Comparison of ENCODE assay signal across 8 cellular contexts in the genomic region with DNA sequence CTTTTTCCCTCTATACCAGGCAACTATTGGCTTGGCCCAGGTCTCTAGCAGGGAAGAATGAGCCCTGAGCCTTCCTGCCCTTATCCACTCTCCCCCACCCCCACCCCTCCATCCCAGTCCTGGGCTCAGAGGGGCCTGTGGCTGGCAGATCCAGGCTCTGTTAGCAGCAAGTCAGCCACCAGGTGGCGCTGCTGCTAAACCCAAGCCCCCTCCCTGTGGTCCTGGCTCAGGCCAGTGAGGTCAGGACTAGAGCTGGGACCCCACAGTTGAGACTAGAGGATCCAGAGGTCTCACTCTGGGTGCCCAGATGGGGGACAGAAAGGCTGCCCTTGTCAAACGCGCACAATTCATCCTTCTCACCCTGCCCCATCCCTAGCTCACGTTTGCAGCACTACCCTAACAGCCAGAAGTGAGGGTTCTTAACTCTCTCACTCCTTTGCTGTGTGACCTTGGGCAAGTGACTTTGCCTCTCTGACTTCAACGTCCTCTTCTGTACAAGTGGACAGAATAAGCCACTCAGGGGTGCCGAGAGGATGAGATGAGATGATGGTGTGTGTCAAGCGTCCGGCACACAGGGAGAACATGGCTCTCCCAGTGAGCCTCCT. TPM values are rescaled to one million over a fixed set of nuclear protein-coding genes. Genes with fewer than 3 reads are reported as not detected.
DNase-seq lines count a peak whose midpoint lies in the region; ATAC-seq, FAIRE-seq and TF ChIP-seq lines count a peak whose summit lies in the region.

No MANE protein-coding gene starts in this region.

- H3K79me1 ChIP-seq in H1 (ENCODE audit: low read depth, low read length): no peaks in the 10 kb centered on the region

- H3K23me2 ChIP-seq in H1 (ENCODE audit: low read depth, low read length): no peaks in the 10 kb centered on the region

- no peak overlapping the region for H2BK12ac ChIP-seq in H1 (ENCODE audit: low read depth, low read length)

- peaks cover 36% of the 10 kb centered on the region for H3K27me3 Mint-ChIP-seq in mesothelial cell of epicardium (ENCODE audit: low read depth)
- H3K27me3 Mint-ChIP-seq in stimulated activated naive B cell treated with anti-CD40 and anti-IgM and Interleukin-4, amounts not matched to agents 10 μg/mL and 1 μg/mL and 100 μg/mL, for 72 hours: peaks cover 17 to 28% of the 10 kb centered on the region in 2 donors

- no peak for TF ChIP-seq EP300 in H1 (IDR thresholded peaks at IDR 0.05; ENCODE audit: borderline replicate concordance in 1 of 2, low read depth in 2 of 2, low read length in 2 of 2)

- H3K4me1 ChIP-seq in H1 (replicated peaks in 1 of 4; ENCODE audit: control insufficient read depth in 3 of 4, insufficient read depth in 4 of 4, low read length in 3 of 4): no peaks in the 10 kb centered on the region

- H2BK5ac ChIP-seq in H1 (ENCODE audit: low read depth, low read length): no peak overlapping the region

- H3K27me3 ChIP-seq in H1 (replicated peaks in 1 of 4; ENCODE audit: control insufficient read depth in 3 of 4, extremely low read depth in 1 of 4, insufficient read depth in 3 of 4, low read length in 3 of 4): no peaks in the 10 kb centered on the region; a peak in 1 of 7 replicates

- no peak overlapping the region for H3K18ac ChIP-seq in H1 (ENCODE audit: extremely low read depth, low read length)

- H2AFZ ChIP-seq in H1 (ENCODE audit: low read length): no peak overlapping the region

- no peak overlapping the region for H4K91ac ChIP-seq in H1 (replicated peaks; ENCODE audit: insufficient read length, low read length)

- TF ChIP-seq CTCF in LNCAP (IDR thresholded peaks at IDR 0.05) (peak; percentile 92), H1 (IDR thresholded peaks at IDR 0.05; ENCODE audit: control extremely low read depth in 1 of 3, insufficient read depth in 1 of 3, low read depth in 1 of 3, low read length in 3 of 3) (peak; percentile 79 to 96 (median 89)), mesothelial cell of epicardium (IDR thresholded peaks at IDR 0.05; ENCODE audit: unreplicated experiment) (peak; percentile 91)

- H3K4ac ChIP-seq in H1 (replicated peaks; ENCODE audit: insufficient read length, low read depth, low read length): no peak overlapping the region

- H3K4me1 Mint-ChIP-seq in mesothelial cell of epicardium: no peaks in the 10 kb centered on the region
- no peaks in the 10 kb centered on the region for H3K4me1 Mint-ChIP-seq in stimulated activated naive B cell treated with anti-CD40 and anti-IgM and Interleukin-4, amounts not matched to agents 10 μg/mL and 1 μg/mL and 100 μg/mL, for 72 hours

- no peak overlapping the region for H2BK20ac ChIP-seq in H1 (ENCODE audit: low read length)

- H3K79me2 ChIP-seq in H1 (ENCODE audit: control insufficient read depth in 1 of 2, insufficient read depth in 2 of 2, low read length in 2 of 2): no peaks in the 10 kb centered on the region

- peaks cover 12% of the 10 kb centered on the region in 2 experiments for H3K9me3 ChIP-seq in H1 (ENCODE audit: insufficient read depth in 2 of 2, low read depth in 1 of 2, low read length in 1 of 2)

- H3K4me3 ChIP-seq in H1 (ENCODE audit: extremely low read depth in 1 of 4, insufficient read depth in 2 of 4, low read depth in 3 of 4, low read length in 4 of 4): no peak overlapping the region

- no peak overlapping the region for H4K8ac ChIP-seq in H1 (ENCODE audit: extremely low read depth, insufficient read depth, low read length)

- no peak overlapping the region for H3K27ac ChIP-seq in H1 (ENCODE audit: low read depth, low read length)

- H3K36me3 Mint-ChIP-seq in mesothelial cell of epicardium: no peaks in the 10 kb centered on the region
- H3K36me3 Mint-ChIP-seq in stimulated activated naive B cell treated with anti-CD40 and anti-IgM and Interleukin-4, amounts not matched to agents 10 μg/mL and 1 μg/mL and 100 μg/mL, for 72 hours: no peaks in the 10 kb centered on the region

- H2BK120ac ChIP-seq in H1 (replicated peaks; ENCODE audit: low read depth, low read length): no peak overlapping the region

- H3K4me3 Mint-ChIP-seq in mesothelial cell of epicardium: no peak overlapping the region
- no peak overlapping the region for H3K4me3 Mint-ChIP-seq in stimulated activated naive B cell treated with anti-CD40 and anti-IgM and Interleukin-4, amounts not matched to agents 10 μg/mL and 1 μg/mL and 100 μg/mL, for 72 hours

- FAIRE-seq in H1 (lab: Jason Lieb, UNC): peak; percentile 19

- H3K56ac ChIP-seq in H1 (replicated peaks; ENCODE audit: insufficient read length, low read depth, low read length): no peak overlapping the region

- H3K9ac ChIP-seq in H1 (replicated peaks in 1 of 4; ENCODE audit: extremely low read depth in 1 of 4, low read depth in 3 of 4, low read length in 3 of 4): no peak overlapping the region

- H3K23ac ChIP-seq in H1 (ENCODE audit: insufficient read length): no peak overlapping the region

- no peak overlapping the region for H3K14ac ChIP-seq in H1 (ENCODE audit: insufficient read length)

- CTCF ChIA-PET in H1 (lab: Charles Lee; ENCODE audit: partially characterized antibody): interaction anchor here (0.9 to 16.2 kb wide), 44 partner anchors 8 to 532 kb away, joined by 3 to 211 read pairs (median 4); a partner anchor contains a TSS

- H3K4me2 ChIP-seq in H1 (ENCODE audit: insufficient read depth in 1 of 2, low read depth in 2 of 2, low read length in 2 of 2): no peak overlapping the region

- ATAC-seq in stimulated activated naive B cell treated with anti-CD40 and anti-IgM and Interleukin-4, amounts not matched to agents 10 μg/mL and 1 μg/mL and 100 μg/mL, for 72 hours (replicated peaks): peak; percentile 75 to 85

- POLR2A ChIA-PET in H1 (lab: Charles Lee; ENCODE audit: partially characterized antibody): interaction anchor here (0.7 kb wide), 1 partner anchor 53 kb away, joined by 3 read pairs; no protein-coding TSS in a partner anchor

- H2BK15ac ChIP-seq in H1 (ENCODE audit: low read length): no peak overlapping the region

- no peaks in the 10 kb centered on the region for H3K9me3 Mint-ChIP-seq in mesothelial cell of epicardium
- peaks cover 2 to 9% of the 10 kb centered on the region in 2 donors for H3K9me3 Mint-ChIP-seq in stimulated activated naive B cell treated with anti-CD40 and anti-IgM and Interleukin-4, amounts not matched to agents 10 μg/mL and 1 μg/mL and 100 μg/mL, for 72 hours

- H3K27ac Mint-ChIP-seq in mesothelial cell of epicardium: no peak overlapping the region
- H3K27ac Mint-ChIP-seq in stimulated activated naive B cell treated with anti-CD40 and anti-IgM and Interleukin-4, amounts not matched to agents 10 μg/mL and 1 μg/mL and 100 μg/mL, for 72 hours: no peak overlapping the region

- no peak overlapping the region for H2AK5ac ChIP-seq in H1 (ENCODE audit: low read depth, low read length)

- peak; percentile 31 for DNase-seq in activated gamma-delta T cell treated with Interleukin-2 at 50 U/mL for 16 hours
- no peak for DNase-seq in activated gamma-delta T cell (lab: John Stamatoyannopoulos, UW)
- peak; percentile 8 to 12 for DNase-seq in activated CD4-positive, alpha-beta T cell treated with anti-CD3 and anti-CD28 coated beads, Interleukin-2, amount 50 U/mL, for 24 hours (ENCODE audit: low read depth in 1 of 2, low spot score in 1 of 2)
- peak; percentile 64 to 92 for DNase-seq in H1 (ENCODE audit: low read depth in 1 of 2, low spot score in 2 of 2)
- DNase-seq in mesothelial cell of epicardium (ENCODE audit: low spot score in 2 of 2, unreplicated experiment in 2 of 2): peak; percentile 58 to 78
- DNase-seq in stimulated activated naive B cell treated with anti-CD40 and anti-IgM and Interleukin-4, amounts not matched to agents 10 μg/mL and 1 μg/mL and 100 μg/mL, for 72 hours: peak; percentile 17
- no peak for DNase-seq in GOT3 (lab: John Stamatoyannopoulos, UW)

- peak; percentile 84 to 94 for TF ChIP-seq RAD21 in H1 (IDR thresholded peaks at IDR 0.05 in 1 of 2, conservative IDR thresholded peaks at IDR 0.05 in 1 of 2; ENCODE audit: low read depth in 2 of 2, low read length in 2 of 2)

- H4K20me1 ChIP-seq in H1 (replicated peaks in 1 of 2; ENCODE audit: control insufficient read depth in 1 of 2, insufficient read depth in 2 of 2, low read length in 2 of 2): peaks cover 0 to 2% of the 10 kb centered on the region in 2 experiments

- no peak overlapping the region for H4K5ac ChIP-seq in H1 (ENCODE audit: insufficient read length, low read depth, low read length)

- TF ChIP-seq POLR2A in H1 (IDR thresholded peaks at IDR 0.05; ENCODE audit: control extremely low read depth in 1 of 2, low read depth in 2 of 2, low read length in 2 of 2): no peak

- no peaks in the 10 kb centered on the region for H3K36me3 ChIP-seq in H1 (ENCODE audit: control insufficient read depth in 2 of 4, insufficient read depth in 4 of 4, low read length in 3 of 4)

- 43% methylated on average over 6 of the region's 8 CpGs; no CpG with 5 or more reads in 1 of the 2 experiments for WGBS in H1 (ENCODE audit: extremely low coverage in 1 of 2, insufficient coverage in 1 of 2, insufficient read length in 1 of 2, insufficient replicate concordance in 2 of 2, low coverage in 1 of 2, low lambda C conversion rate in 2 of 2, missing lambda C conversion rate in 1 of 2), 2 experiments

TF ChIP-seq in H1, 55 proteins besides CTCF, POLR2A, EP300 and RAD21 (continues in another document):
- 0 out of 2 replicates have a peak, but pooled peaks have one; percentile 17 for TF ChIP-seq SRF (IDR thresholded peaks at IDR 0.05; ENCODE audit: low read depth, low read length)
- peak; percentile 37; the same call in 1 of the 2 replicates for TF ChIP-seq JUND (IDR thresholded peaks at IDR 0.05; ENCODE audit: low read length)

RNA-seq across cellular contexts. Expression of a gene that starts 46.8 kb away (rescaled TPM):
- total RNA-seq in H1 (2021; fragmentation: NEBNext Ultra II Directional; extraction: Animal tissue kit (Norgen Biotek cat#: 25700)): 0.30 and 0.31 TPM in 2 replicates
- 0.35 and 0.63 TPM in 2 replicates for polyA plus RNA-seq in H1 (2011; rRNA removed)
- polyA plus RNA-seq in H1 (2011; cell fraction: cytosol; rRNA removed): 0.50 TPM
- 1.00 TPM for polyA plus RNA-seq in H1 (2011; cell fraction: nucleus; rRNA removed)
- 0.22 to 0.61 TPM (median 0.41 TPM) in 4 replicates for polyA plus RNA-seq in H1 (2012, experiment 1 of 2)
- polyA plus RNA-seq in H1 (2012, experiment 2 of 2): 0.22 TPM
- 0.24 TPM for polyA plus RNA-seq in H1 (2013, experiment 1 of 2)
- 0.26 TPM for polyA plus RNA-seq in H1 (2013, experiment 2 of 2)
- 0.44 and 1.2 TPM in 2 replicates for polyA minus RNA-seq in H1 (2011; rRNA and poly(A)+ RNA removed)
- 0.51 TPM for polyA minus RNA-seq in H1 (2011; cell fraction: cytosol; rRNA and poly(A)+ RNA removed)
- polyA minus RNA-seq in H1 (2011; cell fraction: nucleus; rRNA and poly(A)+ RNA removed): 0.50 TPM
- total RNA-seq in mesothelial cell of epicardium: not detected in 3 replicates

Comparison
In these comparisons a context has a peak if more than half of its experiments do, and no peak if none do; other contexts are left out.
1. DNase-seq: peak in activated gamma-delta T cell treated with Interleukin-2 at 50 U/mL for 16 hours (single experiment), activated CD4-positive, alpha-beta T cell treated with anti-CD3 and anti-CD28 coated beads, Interleukin-2, amount 50 U/mL, for 24 hours (2 of 2), H1 (2 of 2), mesothelial cell of epicardium (2 of 2) and stimulated activated naive B cell treated with anti-CD40 and anti-IgM and Interleukin-4, amounts not matched to agents 10 μg/mL and 1 μg/mL and 100 μg/mL, for 72 hours (single experiment); none in activated gamma-delta T cell (single experiment) and GOT3 (single experiment).
2. Peak in every context shown above with its lines, with median percentiles within 50 percentile points of each other: CTCF ChIP-seq.